8 cellular contexts compared by ENCODE assay signal in genomic region chr15:88246666-88247446, GRCh38. TPM values are rescaled to one million over a fixed set of nuclear protein-coding genes. Genes with fewer than 3 reads are reported as not detected.
DNase-seq lines count a peak whose midpoint lies in the region; ATAC-seq and TF ChIP-seq lines count a peak whose summit lies in the region.

No MANE protein-coding gene starts in this region.

- H3K4me1 ChIP-seq in right cardiac atrium (ENCODE audit: control insufficient read depth, insufficient read depth, low read length) (no peaks in the 10 kb centered on the region), sigmoid colon (peaks cover 0 to 9% (median 8%) of the 10 kb centered on the region in 4 donors)

- TF ChIP-seq EP300 in sigmoid colon (IDR thresholded peaks at IDR 0.05) = no peak

- DNase-seq in NB4 (ENCODE audit: low read depth) (peak; percentile 75), T-helper 2 cell (peak; percentile 28 to 64 (median 54)), amygdala (lab: John Stamatoyannopoulos, UW) (peak in 51 of 56 donors; percentile 21 to 87 (median 63)), right cardiac atrium (peak; percentile 78 to 90 (median 87)), sigmoid colon (peak; percentile 85)

- no peak for TF ChIP-seq POLR2A in NB4 (IDR thresholded peaks at IDR 0.05; ENCODE audit: extremely low read depth, insufficient read length)
- TF ChIP-seq POLR2A in sigmoid colon (IDR thresholded peaks at IDR 0.05) = no peak

- no peaks in the 10 kb centered on the region for H3K36me3 ChIP-seq in sigmoid colon

- ATAC-seq in HG02571 (IDR thresholded peaks at IDR 0.05; ENCODE audit: unreplicated experiment) = peak; percentile 61
- peak; percentile 77 to 86 for ATAC-seq in right cardiac atrium
- ATAC-seq in HG02840 (IDR thresholded peaks at IDR 0.05; ENCODE audit: low FRiP score, unreplicated experiment) = no peak

- H3K27ac ChIP-seq in right cardiac atrium (ENCODE audit: low read length) = no peak overlapping the region
- H3K27ac ChIP-seq in sigmoid colon = no peak overlapping the region

- TF ChIP-seq CTCF in GM12875 (IDR thresholded peaks at IDR 0.05; ENCODE audit: borderline replicate concordance, insufficient read depth, low read depth, low read length) (peak; percentile 94), NB4 (IDR thresholded peaks at IDR 0.05; ENCODE audit: low read depth, low read length) (peak; percentile 89), sigmoid colon (IDR thresholded peaks at IDR 0.05) (peak; percentile 71 to 96 (median 91))

- intact Hi-C loops in right cardiac atrium (cut with DNase I) = loop anchor here in 2 of 4 donors (5.0 to 10.0 kb wide), 2 partner anchors 1330 to 1332 kb away; no protein-coding TSS in a partner anchor
- intact Hi-C loops in sigmoid colon (cut with DNase I) = loop anchor here (5.0 kb wide), 1 partner anchor 575 kb away; no protein-coding TSS in a partner anchor

- H3K4me3 ChIP-seq in GM12875 (ENCODE audit: low read depth, low read length) (no peak overlapping the region), NB4 (ENCODE audit: low read depth, low read length) (no peak overlapping the region), right cardiac atrium (ENCODE audit: low read length) (no peak overlapping the region), sigmoid colon (peak overlapping the region in 1 of 4 donors; percentile 3)

- H3K27me3 ChIP-seq in right cardiac atrium (ENCODE audit: control insufficient read depth, insufficient read depth) (no peaks in the 10 kb centered on the region), sigmoid colon (peaks cover 0 to 24% (median 6%) of the 10 kb centered on the region in 3 donors)

- H3K9me3 ChIP-seq in right cardiac atrium (ENCODE audit: control insufficient read depth, low read length) (no peaks in the 10 kb centered on the region), sigmoid colon (no peaks in the 10 kb centered on the region)

- WGBS in right cardiac atrium = 15% methylated on average over 27 of the region's 27 CpGs
- WGBS in sigmoid colon, 2 donors = 13 to 17% methylated on average over 27 of the region's 27 CpGs

RNA-seq across cellular contexts. Expression of gene NTRK3, which starts 9.7 kb away (rescaled TPM):
- 1 to 10 TPM; 2.6 to 5.5 (median 3.9) TPM for total RNA-seq in right cardiac atrium
- polyA plus RNA-seq in right cardiac atrium = 3.6 TPM
- 10 to 100 TPM in 1 of 4 donors, 1 to 10 TPM in 3; 3.3 to 13.0 (median 3.8) TPM for total RNA-seq in sigmoid colon
- 1 to 10 TPM in 1 of 3 donors, not detected in 2; 1.1 TPM for polyA plus RNA-seq in sigmoid colon
